Comparison of ENCODE assay signal across 8 cellular contexts in genomic region chr17:79852748-79853147, GRCh38. TPM values are rescaled to one million over a fixed set of nuclear protein-coding genes. Genes with fewer than 3 reads are reported as not detected.
DNase-seq lines count a peak whose midpoint lies in the region; ATAC-seq and FAIRE-seq lines count a peak whose summit lies in the region.
"Had no signal": no experiment of that assay in that cellular context is flagged by ENCODE, and none has a peak within 500 bp of the region (broad histone marks: within the 10 kb centered on the region; RNA-seq: fewer than 3 reads in every experiment).

No MANE protein-coding gene starts in this region.

- peaks cover 56% of the 10 kb centered on the region for H3K27me3 ChIP-seq in skeletal muscle satellite cell (ENCODE audit: control insufficient read depth, insufficient read depth, low read length)

- FAIRE-seq in RCC 7860 (lab: Jason Lieb, UNC): peak; percentile 77
- FAIRE-seq in endometrium (lab: Jason Lieb, UNC): peak; percentile 23

- DNase-seq in H4 (ENCODE audit: low spot score): peak; percentile 70
- DNase-seq in RCC 7860 (ENCODE audit: low spot score): peak; percentile 54
- DNase-seq in activated CD4-positive, CD25-positive, alpha-beta regulatory T cell treated with anti-CD3 and anti-CD28 coated beads, Interleukin-2, amount 50 U/mL, for 72 hours: no peak
- no peak for DNase-seq in posterior vena cava (ENCODE audit: low spot score)
- DNase-seq: effector CD4-positive, alpha-beta T cell had no signal

- no peak overlapping the region for H3K4me3 ChIP-seq in skeletal muscle satellite cell (ENCODE audit: low read length)

- no peaks in the 10 kb centered on the region for H3K36me3 ChIP-seq in skeletal muscle satellite cell (ENCODE audit: insufficient read depth, low read length)

- no peak overlapping the region for H3K9ac ChIP-seq in skeletal muscle satellite cell (ENCODE audit: low read depth, low read length)

- H3K4me2 ChIP-seq in skeletal muscle satellite cell (ENCODE audit: low read length): peak overlapping the region; percentile 47

- H3K9me3 ChIP-seq in skeletal muscle satellite cell (replicated peaks; ENCODE audit: low read length): no peaks in the 10 kb centered on the region

- intact Hi-C loops in posterior vena cava (cut with DNase I): no loop called here

- peaks cover 6% of the 10 kb centered on the region for H3K4me1 ChIP-seq in skeletal muscle satellite cell (ENCODE audit: control insufficient read depth, insufficient read depth, low read length)

- ATAC-seq in GM21825 (IDR thresholded peaks at IDR 0.05; ENCODE audit: unreplicated experiment): no peak

RNA-seq across cellular contexts. Expression of gene CBX4, which starts 13.5 kb away (rescaled TPM):
- 16.0 and 18.7 TPM in 2 replicates for total RNA-seq in H4 (2014; rRNA removed; shearing (Covaris generic))
- 9.9 and 10.9 TPM in 2 replicates for total RNA-seq in skeletal muscle satellite cell (2012; rRNA removed)
- total RNA-seq in posterior vena cava: 10 to 100 TPM; 11.5 to 14.4 TPM

RNA-seq across cellular contexts. Expression of gene CBX8, which starts 55.9 kb away (rescaled TPM):
- 7.0 and 14.6 TPM in 2 replicates for total RNA-seq in H4 (2014; rRNA removed; shearing (Covaris generic))
- total RNA-seq in skeletal muscle satellite cell (2012; rRNA removed): 1.5 and 3.5 TPM in 2 replicates
- 1 to 10 TPM; 4.4 to 5.1 TPM for total RNA-seq in posterior vena cava

Comparison
In these comparisons a context has a peak if more than half of its experiments do, and no peak if none do; other contexts are left out.
1. DNase-seq: peak in H4 (single experiment) and RCC 7860 (single experiment); none in activated CD4-positive, CD25-positive, alpha-beta regulatory T cell treated with anti-CD3 and anti-CD28 coated beads, Interleukin-2, amount 50 U/mL, for 72 hours (single experiment) and posterior vena cava (single experiment).